ENCODE assay signal across 15 cellular contexts in genomic region chr9:91953723-91954122, GRCh38. TPM values are rescaled to one million over a fixed set of nuclear protein-coding genes. Genes with fewer than 3 reads are reported as not detected.
DNase-seq lines count a peak whose midpoint lies in the region; TF ChIP-seq lines count a peak whose summit lies in the region.
"Had no signal": no experiment of that assay in that cellular context is flagged by ENCODE, and none has a peak within 500 bp of the region (broad histone marks: within the 10 kb centered on the region; RNA-seq: fewer than 3 reads in every experiment).

No MANE protein-coding gene starts in this region.

- H3K27me3 ChIP-seq in endodermal cell (ENCODE audit: control insufficient read depth, insufficient read depth, low read length, poor library complexity, severe bottlenecking): no peaks in the 10 kb centered on the region

- DNase-seq in NCI-H2029 (lab: John Stamatoyannopoulos, UW) (peak; percentile 27), NCI-H2029 treated with DMSO at 0.1 percent for 48 hours (lab: John Stamatoyannopoulos, UW) (no peak), NCI-H748 (lab: John Stamatoyannopoulos, UW; ENCODE audit: unreplicated experiment) (peak; percentile 97), endodermal cell (peak; percentile 72), type B pancreatic cell (ENCODE audit: extremely low spot score, unreplicated experiment) (peak; percentile 13), SK-N-DZ (ENCODE audit: low spot score) (no peak), Calu3 (no peak), NCI-H187 treated with DMSO at 0.1 percent for 48 hours (lab: John Stamatoyannopoulos, UW) (no peak)
- DNase-seq: CD4-positive, alpha-beta memory T cell; NCI-H1048; NCI-H1930; NCI-H524; RPMI8226 had no signal

- H3K9me3 Mint-ChIP-seq in endodermal cell: peaks cover 3% of the 10 kb centered on the region
- no peaks in the 10 kb centered on the region for H3K9me3 Mint-ChIP-seq in type B pancreatic cell
- H3K9me3 Mint-ChIP-seq in Calu3 (ENCODE audit: low read depth, unreplicated experiment): peaks cover 2% of the 10 kb centered on the region

- 62 to 74% methylated on average over 5 to 6 of the region's 6 CpGs for WGBS in endodermal cell (ENCODE audit: insufficient coverage in 1 of 2, insufficient read length in 1 of 2), 2 experiments

- no peak overlapping the region for H3K27ac ChIP-seq in endodermal cell (ENCODE audit: low read depth, low read length)

- intact Hi-C loops in Calu3 (cut with micrococcal nuclease; ENCODE audit: unreplicated experiment): no loop called here

- H3K4me3 Mint-ChIP-seq in endodermal cell (peak overlapping the region; percentile 10), type B pancreatic cell (no peak overlapping the region), Calu3 (ENCODE audit: low read depth, unreplicated experiment) (no peak overlapping the region)
- H3K4me3 Mint-ChIP-seq: CD4-positive, alpha-beta memory T cell had no signal

- no peaks in the 10 kb centered on the region for H3K36me3 Mint-ChIP-seq in endodermal cell (ENCODE audit: low read depth)
- H3K36me3 Mint-ChIP-seq in type B pancreatic cell: no peaks in the 10 kb centered on the region
- H3K36me3 Mint-ChIP-seq in Calu3 (ENCODE audit: insufficient read depth, unreplicated experiment): no peaks in the 10 kb centered on the region
- H3K36me3 Mint-ChIP-seq: CD4-positive, alpha-beta memory T cell had no signal

- H3K36me3 ChIP-seq in endodermal cell (ENCODE audit: control insufficient read depth, insufficient read depth, low read length): no peaks in the 10 kb centered on the region

- BruUV-seq in Calu3 (replicated peaks; lab: Mats Ljungman, UMichigan): no TSS peak

- H3K27ac Mint-ChIP-seq in endodermal cell (peak overlapping the region; percentile 83), type B pancreatic cell (no peak overlapping the region), Calu3 (ENCODE audit: unreplicated experiment) (no peak overlapping the region)

- peak overlapping the region; percentile 87 for H3K9ac ChIP-seq in endodermal cell (ENCODE audit: extremely low read depth, low read length, poor library complexity, severe bottlenecking)

- H3K27me3 Mint-ChIP-seq in endodermal cell (ENCODE audit: insufficient read depth) (peaks cover 6% of the 10 kb centered on the region), type B pancreatic cell (peaks cover 16% of the 10 kb centered on the region), Calu3 (ENCODE audit: unreplicated experiment) (peaks cover 51% of the 10 kb centered on the region)

- CTCF ChIA-PET in Calu3 (lab: Charles Lee): interaction anchor here (1.3 kb wide), 1 partner anchor 8 kb away, joined by 3 read pairs; no protein-coding TSS in a partner anchor

- peaks cover 50% of the 10 kb centered on the region for H3K4me1 Mint-ChIP-seq in endodermal cell
- H3K4me1 Mint-ChIP-seq in type B pancreatic cell (ENCODE audit: unreplicated experiment): peaks cover 22% of the 10 kb centered on the region
- H3K4me1 Mint-ChIP-seq in Calu3 (ENCODE audit: low read depth, unreplicated experiment): peaks cover 11% of the 10 kb centered on the region

- TF ChIP-seq CTCF in endodermal cell (conservative IDR thresholded peaks at IDR 0.05): no peak
- TF ChIP-seq CTCF in type B pancreatic cell (conservative IDR thresholded peaks at IDR 0.05): no peak
- no peak for TF ChIP-seq CTCF in Calu3 (IDR thresholded peaks at IDR 0.05; ENCODE audit: unreplicated experiment)

- H3K4me3 ChIP-seq in endodermal cell (ENCODE audit: low read length): peak overlapping the region; percentile 80

- peaks cover 13% of the 10 kb centered on the region for H3K4me1 ChIP-seq in endodermal cell (ENCODE audit: control insufficient read depth, insufficient read depth, low read length)

- H3K9me3 ChIP-seq in endodermal cell (ENCODE audit: control insufficient read depth, low read length): peaks cover 5% of the 10 kb centered on the region

RNA-seq across cellular contexts. Expression of gene ROR2, which starts 3.7 kb away (rescaled TPM):
- total RNA-seq in endodermal cell: 100 to 1,000 TPM; 104 to 160 TPM
- 39.8 TPM for polyA plus RNA-seq in endodermal cell (2013, experiment 1 of 2)
- 40.9 TPM for polyA plus RNA-seq in endodermal cell (2013, experiment 2 of 2)
- total RNA-seq in type B pancreatic cell (ENCODE audit: low replicate concordance): 7.4 and 48.9 TPM in 2 replicates
- polyA plus RNA-seq in SK-N-DZ (2014; cell fraction: cytosol; rRNA removed): not detected in 2 replicates
- polyA plus RNA-seq in SK-N-DZ (2014; cell fraction: nucleus; rRNA removed): 0.06 TPM in 1 of 2 replicates, not detected in the other
- not detected in 2 replicates for total RNA-seq in Calu3 (2022)
- total RNA-seq: A172, HepG2 had no signal
- polyA plus RNA-seq: HepG2 had no signal

Comparison
In these comparisons a context has a peak if more than half of its experiments do, and no peak if none do; other contexts are left out.
1. DNase-seq: peak in NCI-H2029 (single experiment), NCI-H748 (single experiment), endodermal cell (single experiment) and type B pancreatic cell (single experiment); none in NCI-H2029 treated with DMSO at 0.1 percent for 48 hours (single experiment), SK-N-DZ (single experiment), Calu3 (single experiment) and NCI-H187 treated with DMSO at 0.1 percent for 48 hours (single experiment).